Comparison of ENCODE assay signal across 24 cellular contexts in genomic region chr1:20324704-20325406, GRCh38. TPM values are rescaled to one million over a fixed set of nuclear protein-coding genes. Genes with fewer than 3 reads are reported as not detected.
DNase-seq lines count a peak whose midpoint lies in the region; ATAC-seq and TF ChIP-seq lines count a peak whose summit lies in the region.
"Had no signal": no experiment of that assay in that cellular context is flagged by ENCODE, and none has a peak within 500 bp of the region (broad histone marks: within the 10 kb centered on the region; RNA-seq: fewer than 3 reads in every experiment).

No MANE protein-coding gene starts in this region.

- in situ Hi-C loops in mammary epithelial cell (cut with MboI; ENCODE audit: low sequenced_read_pairs in 2 of 2), result no loop called here

- H3K79me2 ChIP-seq in mammary epithelial cell (ENCODE audit: insufficient read depth, low read length), result no peaks in the 10 kb centered on the region

- 71% methylated on average over 8 of the region's 8 CpGs for WGBS in mammary epithelial cell (ENCODE audit: low coverage, missing lambda C conversion rate)
- WGBS in lower leg skin, 2 donors, result 73 to 78% methylated on average over 8 of the region's 8 CpGs

- BruUV-seq in mammary epithelial cell (replicated peaks; lab: Mats Ljungman, UMichigan), result no TSS peak

- H3K4me3 ChIP-seq in mammary epithelial cell (replicated peaks in 1 of 3; ENCODE audit: insufficient read depth in 1 of 3, low read depth in 2 of 3, low read length in 3 of 3), result no peak overlapping the region
- H3K4me3 ChIP-seq in breast epithelium, result no peak overlapping the region
- H3K4me3 ChIP-seq in upper lobe of right lung, result no peak overlapping the region
- H3K4me3 ChIP-seq in lower leg skin (ENCODE audit: low read depth, poor library complexity, severe bottlenecking), result no peak overlapping the region
- H3K4me3 ChIP-seq: gastroesophageal sphincter, tibial nerve had no signal

- no peaks in the 10 kb centered on the region for H4K20me1 ChIP-seq in mammary epithelial cell (ENCODE audit: insufficient read depth, low read length)

- H3K27ac ChIP-seq in mammary epithelial cell (ENCODE audit: insufficient read depth, low read depth, low read length) (no peak overlapping the region), breast epithelium (peak overlapping the region in 1 of 2 donors; percentile 48), upper lobe of right lung (peak overlapping the region; percentile 20)
- H3K27ac ChIP-seq: gastroesophageal sphincter, tibial nerve had no signal

- H3K9me3 ChIP-seq in mammary epithelial cell (replicated peaks; ENCODE audit: insufficient read depth, low read length) (no peaks in the 10 kb centered on the region), breast epithelium (no peaks in the 10 kb centered on the region), upper lobe of right lung (no peaks in the 10 kb centered on the region)
- H3K9me3 ChIP-seq: BE2C, gastroesophageal sphincter, tibial nerve had no signal

- no peak overlapping the region for H3K9ac ChIP-seq in mammary epithelial cell (ENCODE audit: insufficient read depth, low read length)

- dilution Hi-C loops in mammary epithelial cell (cut with HindIII; ENCODE audit: low sequenced_read_pairs), result no loop called here

- H3K27me3 ChIP-seq in mammary epithelial cell (ENCODE audit: insufficient read depth, low read length) (no peaks in the 10 kb centered on the region), breast epithelium (no peaks in the 10 kb centered on the region), upper lobe of right lung (no peaks in the 10 kb centered on the region)
- H3K27me3 ChIP-seq: BE2C had no signal

- CTCF ChIA-PET in mammary epithelial cell (lab: Charles Lee; ENCODE audit: low non-redundant PET), result no interaction called here

- no peaks in the 10 kb centered on the region for H3K36me3 ChIP-seq in mammary epithelial cell (ENCODE audit: insufficient read depth, low read length)
- no peaks in the 10 kb centered on the region for H3K36me3 ChIP-seq in breast epithelium
- no peaks in the 10 kb centered on the region for H3K36me3 ChIP-seq in upper lobe of right lung
- H3K36me3 ChIP-seq: BE2C, gastroesophageal sphincter, tibial nerve had no signal

- H3K4me1 ChIP-seq in mammary epithelial cell (ENCODE audit: insufficient read depth, low read length), result no peaks in the 10 kb centered on the region
- H3K4me1 ChIP-seq in breast epithelium, result peaks cover 0 to 8% of the 10 kb centered on the region in 2 donors
- peaks cover 11% of the 10 kb centered on the region for H3K4me1 ChIP-seq in upper lobe of right lung

- no peak overlapping the region for H2AFZ ChIP-seq in mammary epithelial cell (ENCODE audit: low read depth, low read length)

- intact Hi-C loops in mammary epithelial cell (cut with micrococcal nuclease) (no loop called here), breast epithelium (cut with DNase I; ENCODE audit: low total_unique reads) (no loop called here), left colon (cut with DNase I, micrococcal nuclease) (no loop called here), upper lobe of right lung (cut with DNase I) (no loop called here), lower leg skin (cut with DNase I; ENCODE audit: low total_unique reads) (no loop called here)

- TF ChIP-seq CTCF in mammary epithelial cell (conservative IDR thresholded peaks at IDR 0.05 in 1 of 2, IDR thresholded peaks at IDR 0.05 in 1 of 2; ENCODE audit: extremely low read depth in 1 of 2, insufficient read depth in 1 of 2, low read depth in 1 of 2, low read length in 2 of 2), result no peak
- no peak for TF ChIP-seq CTCF in breast epithelium (IDR thresholded peaks at IDR 0.05)
- no peak for TF ChIP-seq CTCF in upper lobe of right lung (IDR thresholded peaks at IDR 0.05)
- no peak for TF ChIP-seq CTCF in lower leg skin (IDR thresholded peaks at IDR 0.05)

- ATAC-seq in left colon (peak; percentile 11), upper lobe of right lung (no peak)
- ATAC-seq: activated CD4-positive, CD25-positive, alpha-beta regulatory T cell treated with anti-CD3 and anti-CD28 coated beads, Interleukin-2, amount 50 U/mL, for 24 hours; gastroesophageal sphincter had no signal

- TF ChIP-seq POLR2A in breast epithelium (IDR thresholded peaks at IDR 0.05), result no peak
- TF ChIP-seq POLR2A in lower leg skin (IDR thresholded peaks at IDR 0.05), result no peak

- DNase-seq in mammary epithelial cell, result peak; percentile 11
- DNase-seq in breast epithelium (ENCODE audit: low spot score in 2 of 2), result no peak
- peak; percentile 12 for DNase-seq in NCI-H69 (lab: John Stamatoyannopoulos, UW)
- DNase-seq in left colon, result no peak
- DNase-seq in upper lobe of right lung, result peak; percentile 13
- DNase-seq in activated T-cell treated with anti-CD3 and anti-CD28 coated beads, Interleukin-2, amount 50 U/mL, for 48 hours, result no peak
- no peak for DNase-seq in lower leg skin (ENCODE audit: low spot score in 2 of 2)
- DNase-seq in stimulated activated CD4-positive, alpha-beta T cell treated with anti-CD3 and anti-CD28 coated beads, Interleukin-15, amount 100 ng/mL, for 24 hours, result no peak
- DNase-seq: activated CD4-positive, alpha-beta memory T cell treated with anti-CD3 and anti-CD28 coated beads for 36 hours; activated CD8-positive, alpha-beta memory T cell treated with anti-CD3 and anti-CD28 coated beads, Interleukin-2, amount 50 U/mL, for 4 hours; activated naive CD4-positive, alpha-beta T cell treated with anti-CD3 and anti-CD28 coated beads, Interleukin-2, amount 50 U/mL, for 16 hours; BE2C; CD8-positive, alpha-beta memory T cell; DMS 273 treated with DMSO at 0.1 percent for 48 hours; kidney glomerular epithelial cell; NCI-H187; NCI-H526 treated with DMSO at 0.1 percent for 48 hours; stimulated activated CD4-positive, alpha-beta T cell treated with anti-CD3 and anti-CD28 coated beads, Interleukin-4, amount 100 ng/mL, for 4 hours; T-helper 2 cell had no signal

- no peak overlapping the region for H3K4me2 ChIP-seq in mammary epithelial cell (ENCODE audit: insufficient read depth, low read depth, low read length)

RNA-seq across cellular contexts. Expression of gene VWA5B1, which starts 34.2 kb away (rescaled TPM):
- total RNA-seq in mammary epithelial cell, result not detected
- polyA plus RNA-seq in mammary epithelial cell, result not detected
- polyA minus RNA-seq in mammary epithelial cell, result not detected
- total RNA-seq in breast epithelium, result under 1 TPM in 1 of 3 donors, not detected in 2; 0.29 TPM
- total RNA-seq in left colon, result 1 to 10 TPM in 1 of 2 donors, under 1 TPM in 1; 0.28 to 1.5 TPM
- total RNA-seq in upper lobe of right lung, result 0.09 TPM
- total RNA-seq in lower leg skin, result not detected
- total RNA-seq: activated CD4-positive, alpha-beta memory T cell treated with anti-CD3 and anti-CD28 coated beads for 36 hours; CD8-positive, alpha-beta memory T cell; mesenteric fat pad; Right ventricle myocardium inferior; tibial nerve had no signal
- polyA plus RNA-seq: CD8-positive, alpha-beta memory T cell had no signal

Comparison
In these comparisons a context has a peak if more than half of its experiments do, and no peak if none do; other contexts are left out.
1. DNase-seq: peak in mammary epithelial cell (single experiment), NCI-H69 (single experiment) and upper lobe of right lung (single experiment); none in breast epithelium (0 of 2), left colon (0 of 2), activated T-cell treated with anti-CD3 and anti-CD28 coated beads, Interleukin-2, amount 50 U/mL, for 48 hours (0 of 2), lower leg skin (0 of 2) and stimulated activated CD4-positive, alpha-beta T cell treated with anti-CD3 and anti-CD28 coated beads, Interleukin-15, amount 100 ng/mL, for 24 hours (single experiment).